6 cellular contexts compared by ENCODE assay signal in genomic region chr11:47259178-47259977, GRCh38. TPM values are rescaled to one million over a fixed set of nuclear protein-coding genes. Genes with fewer than 3 reads are reported as not detected.
DNase-seq lines count a peak whose midpoint lies in the region; ATAC-seq, FAIRE-seq and TF ChIP-seq lines count a peak whose summit lies in the region.

No MANE protein-coding gene starts in this region.

- peak; percentile 59 for ATAC-seq in HG02884 (IDR thresholded peaks at IDR 0.05; ENCODE audit: unreplicated experiment)
- no peak for ATAC-seq in HG03354 (IDR thresholded peaks at IDR 0.05; ENCODE audit: poor library complexity, severe bottlenecking, unreplicated experiment)

- DNase-seq in AG08396 (ENCODE audit: low spot score), result peak; percentile 60
- DNase-seq in activated CD8-positive, alpha-beta memory T cell treated with anti-CD3 and anti-CD28 coated beads for 24 hours, result peak; percentile 78
- no peak for DNase-seq in kidney
- DNase-seq in NCI-H1417 (lab: John Stamatoyannopoulos, UW), result no peak

- no peak for FAIRE-seq in kidney (lab: Jason Lieb, UNC)

- TF ChIP-seq CTCF in kidney (IDR thresholded peaks at IDR 0.05; ENCODE audit: borderline replicate concordance, extremely low read depth, insufficient read depth), result peak; percentile 41

- no peak overlapping the region for H3K27ac ChIP-seq in kidney (ENCODE audit: low read depth in 2 of 2, low read length in 2 of 2)

- H3K9ac ChIP-seq in kidney (ENCODE audit: low read length in 2 of 2), result no peak overlapping the region

- H3K36me3 ChIP-seq in kidney (ENCODE audit: control insufficient read depth in 1 of 2, insufficient read depth in 2 of 2, low read length in 2 of 2), result peaks cover 0 to 4% of the 10 kb centered on the region in 2 donors

- peaks cover 16 to 19% of the 10 kb centered on the region in 2 donors for H3K4me1 ChIP-seq in kidney (ENCODE audit: control insufficient read depth in 1 of 2, insufficient read depth in 1 of 2, low read depth in 1 of 2, low read length in 2 of 2)

- intact Hi-C loops in kidney (cut with DNase I), result no loop called here

- H3K4me3 ChIP-seq in kidney (ENCODE audit: low read length in 2 of 2), result no peak overlapping the region

- no peaks in the 10 kb centered on the region for H3K9me3 ChIP-seq in kidney (ENCODE audit: control insufficient read depth in 1 of 2, low read length in 2 of 2)

RNA-seq across cellular contexts. Expression of gene NR1H3, which starts 1.6 kb away (rescaled TPM):
- 27.9 TPM for total RNA-seq in kidney
- polyA plus RNA-seq in kidney (ENCODE audit: insufficient read depth, low read depth, low replicate concordance), result 73.8 TPM

RNA-seq across cellular contexts. Expression of gene MADD, which starts 10.6 kb away (rescaled TPM):
- total RNA-seq in kidney, result 39.2 TPM
- 19.0 TPM for polyA plus RNA-seq in kidney (ENCODE audit: insufficient read depth, low read depth, low replicate concordance)

RNA-seq across cellular contexts. Expression of gene ACP2, which starts 10.8 kb away (rescaled TPM):
- 45.1 TPM for total RNA-seq in kidney
- polyA plus RNA-seq in kidney (ENCODE audit: insufficient read depth, low read depth, low replicate concordance), result 72.7 TPM

RNA-seq across cellular contexts. Expression of gene DDB2, which starts 44.6 kb away (rescaled TPM):
- 29.0 TPM for total RNA-seq in kidney
- polyA plus RNA-seq in kidney (ENCODE audit: insufficient read depth, low read depth, low replicate concordance), result 14.9 TPM

Comparison
In these comparisons a context has a peak if more than half of its experiments do, and no peak if none do; other contexts are left out.
1. DNase-seq: peak in AG08396 (single experiment) and activated CD8-positive, alpha-beta memory T cell treated with anti-CD3 and anti-CD28 coated beads for 24 hours (single experiment); none in kidney (single experiment) and NCI-H1417 (0 of 3).